ENCODE assay signal across 24 cellular contexts in genomic region chr3:193757457-193757856, GRCh38.
"Had no signal": no experiment of that assay in that cellular context is flagged by ENCODE, and none has a peak within 500 bp of the region (broad histone marks: within the 10 kb centered on the region; RNA-seq: fewer than 3 reads in every experiment).

No MANE protein-coding gene starts in this region.

- H3K36me3 ChIP-seq: colonic mucosa, esophagus squamous epithelium, gastroesophageal sphincter, heart left ventricle, left lung, lower lobe of right lung had no signal

- DNase-seq: colonic mucosa; cortex of kidney; effector CD8-positive, alpha-beta T cell; effector memory CD8-positive, alpha-beta T cell; endodermal cell; erythroblast; esophagus squamous epithelium; foreskin keratinocyte; heart left ventricle; hippocampal formation; left cardiac atrium; left lung; left ventricle myocardium superior; lower lobe of right lung; mesenchymal stem cell; mucosa of descending colon; naive B cell had no signal

- ATAC-seq: effector memory CD8-positive, alpha-beta T cell; esophagus mucosa; foreskin keratinocyte; gastroesophageal sphincter; heart left ventricle; left cardiac atrium; left lung; left ventricle myocardium superior; lower lobe of right lung; mucosa of descending colon had no signal

- H3K9me3 ChIP-seq: colonic mucosa had no signal

- H3K4me3 ChIP-seq: colonic mucosa, esophagus squamous epithelium, gastroesophageal sphincter, heart left ventricle, left lung, lower lobe of right lung, mucosa of descending colon had no signal

- H3K27me3 ChIP-seq: colonic mucosa, gastroesophageal sphincter, heart left ventricle, left lung had no signal

- H3K27ac ChIP-seq: colonic mucosa, epithelial cell of prostate, esophagus squamous epithelium, foreskin keratinocyte, gastroesophageal sphincter, heart left ventricle, left lung, lower lobe of right lung had no signal

- FAIRE-seq: endometrium, frontal cortex, islet of Langerhans, keratinocyte had no signal

- H3K4me1 ChIP-seq: colonic mucosa, esophagus squamous epithelium, foreskin keratinocyte, gastroesophageal sphincter, heart left ventricle, left lung, lower lobe of right lung had no signal
